In genomic region chr10:13099666-13100348, GRCh38 we compare ENCODE assay signal across 8 cellular contexts. TPM values are rescaled to one million over a fixed set of nuclear protein-coding genes. Genes with fewer than 3 reads are reported as not detected.
DNase-seq lines count a peak whose midpoint lies in the region; ATAC-seq and TF ChIP-seq lines count a peak whose summit lies in the region.

TSS of gene OPTN (plus strand) at chr10:13100163. CDS start at chr10:13109123, 8,960 bp downstream.

- H3K27ac ChIP-seq in adrenal gland (peak within 1 kb of the TSS; percentile 68 to 98 (median 98)), prostate gland (peak within 1 kb of the TSS; percentile 91 to 95)

- TF ChIP-seq POLR2A in adrenal gland (IDR thresholded peaks at IDR 0.05) (peak; percentile 61 to 86), prostate gland (IDR thresholded peaks at IDR 0.05) (peak; percentile 76)

- peak within 1 kb of the TSS; percentile 78 for H3K9ac ChIP-seq in Loucy (ENCODE audit: low read depth, low read length, poor library complexity, severe bottlenecking)

- no peaks in the 10 kb centered on the region for H3F3A ChIP-seq in Loucy (ENCODE audit: low read depth)

- H3K4me3 ChIP-seq in GM06990 (replicated peaks; ENCODE audit: low read depth, low read length) (peak within 1 kb of the TSS; percentile 87), Loucy (ENCODE audit: low read length, poor library complexity, severe bottlenecking) (peak within 1 kb of the TSS; percentile 75), adrenal gland (peak within 1 kb of the TSS; percentile 27 to 99 (median 68)), prostate gland (peak within 1 kb of the TSS; percentile 72 to 98)

- no peaks in the 10 kb centered on the region; the same call in 1 of the 2 replicates for H3K27me3 ChIP-seq in GM06990 (replicated peaks; ENCODE audit: control insufficient read depth, insufficient read depth, low read length)
- no peaks in the 10 kb centered on the region for H3K27me3 ChIP-seq in Loucy (ENCODE audit: insufficient read depth, low read length, poor library complexity, severe bottlenecking)
- H3K27me3 ChIP-seq in adrenal gland, result no peaks in the 10 kb centered on the region
- H3K27me3 ChIP-seq in prostate gland (replicated peaks; ENCODE audit: insufficient read depth), result no peaks in the 10 kb centered on the region

- ATAC-seq in T-cell (replicated peaks in 1 of 4), result peak; percentile 74 to 82 (median 75)
- peak; percentile 93 to 95 for ATAC-seq in left cardiac atrium

- H3K27me3 Mint-ChIP-seq in T-cell, result no peaks in the 10 kb centered on the region

- peaks cover 10% of the 10 kb centered on the region; the same call in 1 of the 2 replicates for H3K79me2 ChIP-seq in Loucy (ENCODE audit: insufficient read depth, low read length)

- peak; percentile 79 for TF ChIP-seq CTCF in GM06990 (IDR thresholded peaks at IDR 0.05; ENCODE audit: insufficient read depth, low read length, poor library complexity, severe bottlenecking)
- peak; percentile 76 for TF ChIP-seq CTCF in Loucy (conservative IDR thresholded peaks at IDR 0.05; ENCODE audit: low read length)
- peak; percentile 45 to 76 (median 56) for TF ChIP-seq CTCF in adrenal gland (IDR thresholded peaks at IDR 0.05)
- peak; percentile 41 to 72 (median 66) for TF ChIP-seq CTCF in prostate gland (IDR thresholded peaks at IDR 0.05)

- peak within 1 kb of the TSS; percentile 93 to 97 for H3K27ac Mint-ChIP-seq in T-cell

- peak within 1 kb of the TSS; percentile 93 for H2AFZ ChIP-seq in Loucy (ENCODE audit: low read length)

- POLR2A ChIA-PET in T-cell (lab: Charles Lee), result interaction anchor here in 1 of 2 donors (1.4 kb wide), 1 partner anchor 16 kb away, joined by 4 read pairs; no protein-coding TSS in a partner anchor

- H3K9me3 Mint-ChIP-seq in T-cell, result no peaks in the 10 kb centered on the region

- CTCF ChIA-PET in T-cell (lab: Charles Lee), result interaction anchor here (0.6 to 2.6 kb wide), 7 partner anchors 8 to 946 kb away, joined by 3 to 11 read pairs (median 4); no protein-coding TSS in a partner anchor

- H3K36me3 Mint-ChIP-seq in T-cell, result peaks cover 20% of the 10 kb centered on the region

- DNase-seq in GM06990 (ENCODE audit: extremely low read depth, insufficient read length) (peak; percentile 82), H4 (ENCODE audit: low spot score) (peak; percentile 53), T-cell (peak; percentile 62 to 85 (median 77)), adrenal gland (peak; percentile 83 to 93 (median 86)), left cardiac atrium (peak; percentile 85), prostate gland (ENCODE audit: low spot score) (peak; percentile 67), ureter (ENCODE audit: low spot score) (peak; percentile 82)

- peaks cover 16% of the 10 kb centered on the region for H3K4me1 ChIP-seq in Loucy (ENCODE audit: insufficient read depth, low read length, poor library complexity, severe bottlenecking)
- peaks cover 25 to 33% of the 10 kb centered on the region in 2 donors for H3K4me1 ChIP-seq in adrenal gland (replicated peaks in 1 of 2)
- no peaks in the 10 kb centered on the region for H3K4me1 ChIP-seq in prostate gland (replicated peaks)

- 0 to 2% (median 1%) methylated on average over 20 to 54 of the region's 54 CpGs for whole genome bisulfite sequencing in adrenal gland, 4 donors
- WGBS in prostate gland, result under 1% methylated on average over 33 of the region's 54 CpGs

- peaks cover 41 to 51% (median 43%) of the 10 kb centered on the region in 3 donors for H3K4me1 Mint-ChIP-seq in T-cell

- no peaks in the 10 kb centered on the region for H3K9me3 ChIP-seq in Loucy (ENCODE audit: insufficient read depth, low read depth, low read length)
- H3K9me3 ChIP-seq in adrenal gland (replicated peaks in 1 of 3), result no peaks in the 10 kb centered on the region
- H3K9me3 ChIP-seq in prostate gland, result no peaks in the 10 kb centered on the region

- no peaks in the 10 kb centered on the region for H4K20me1 ChIP-seq in Loucy (ENCODE audit: insufficient read depth, low read length, poor library complexity, severe bottlenecking)

- H3K36me3 ChIP-seq in GM06990 (ENCODE audit: control insufficient read depth, insufficient read depth, low read length), result no peaks in the 10 kb centered on the region; the same call in 1 of the 2 replicates
- no peaks in the 10 kb centered on the region for H3K36me3 ChIP-seq in Loucy (ENCODE audit: insufficient read depth, low read length)
- H3K36me3 ChIP-seq in adrenal gland (replicated peaks in 1 of 2), result no peaks in the 10 kb centered on the region
- H3K36me3 ChIP-seq in prostate gland, result no peaks in the 10 kb centered on the region

- H3K4me2 ChIP-seq in Loucy (ENCODE audit: low read depth, low read length, poor library complexity, severe bottlenecking), result peak within 1 kb of the TSS; percentile 75

- H3K4me3 Mint-ChIP-seq in T-cell, result peak within 1 kb of the TSS; percentile 72 to 95 (median 87)

- intact Hi-C loops in adrenal gland (cut with DNase I), result no loop called here
- intact Hi-C loops in left cardiac atrium (cut with DNase I), result no loop called here
- intact Hi-C loops in prostate gland (cut with DNase I), result no loop called here

- no peaks in the 10 kb centered on the region for H3K9me2 ChIP-seq in Loucy (replicated peaks; ENCODE audit: low read depth, low read length)

RNA-seq across cellular contexts. Expression of gene OPTN, which starts in this region (rescaled TPM):
- 13.1 and 13.7 TPM in 2 replicates for total RNA-seq in H4 (2014; rRNA removed; shearing (Covaris generic))
- total RNA-seq in T-cell, result 100 to 1,000 TPM in 2 of 5 donors, 10 to 100 TPM in 3; 87.7 to 115 (median 94.9) TPM
- 100 to 1,000 TPM in 4 of 8 donors, 10 to 100 TPM in 4; 77.9 to 124 (median 98.8) TPM for total RNA-seq in adrenal gland
- polyA plus RNA-seq in adrenal gland, result 10 to 100 TPM; 63.2 to 88.9 (median 69.2) TPM
- 100 to 1,000 TPM in 1 of 2 donors, 10 to 100 TPM in 1; 95.1 to 123 TPM for total RNA-seq in left cardiac atrium
- total RNA-seq in prostate gland, result 10 to 100 TPM; 19.2 to 69.9 TPM
- 49.9 TPM for total RNA-seq in ureter

Comparison
In these comparisons a context has a peak if more than half of its experiments do, and no peak if none do; other contexts are left out.
1. Peak in every context shown above with its lines: DNase-seq, ATAC-seq, H3K4me3 ChIP-seq and H3K27ac ChIP-seq.